ENCODE assay signal across 8 cellular contexts in genomic region chr12:108696111-108696995, GRCh38. TPM values are rescaled to one million over a fixed set of nuclear protein-coding genes. Genes with fewer than 3 reads are reported as not detected.
A peak's percentile ranks its signal among the peaks of the same experiment; 100 is the strongest.
DNase-seq lines count a peak whose midpoint lies in the region; TF ChIP-seq lines count a peak whose summit lies in the region.

No MANE protein-coding gene starts in this region.

- intact Hi-C loops in mammary epithelial cell (cut with micrococcal nuclease): loop anchor here (1.0 kb wide), 3 partner anchors 28 to 35 kb away; partner anchors contain the start of gene CORO1C

- H2AFZ ChIP-seq in mammary epithelial cell (ENCODE audit: low read depth, low read length) (no peak overlapping the region), osteoblast (ENCODE audit: low read length) (no peak overlapping the region)

- CTCF ChIA-PET in mammary epithelial cell (lab: Charles Lee; ENCODE audit: low non-redundant PET): interaction anchor here (0.6 kb wide), 1 partner anchor 38 kb away, joined by 13 read pairs; no protein-coding TSS in a partner anchor

- peaks cover 22% of the 10 kb centered on the region for H3K36me3 ChIP-seq in mammary epithelial cell (ENCODE audit: insufficient read depth, low read length)
- H3K36me3 ChIP-seq in osteoblast (ENCODE audit: insufficient read depth, low read length): peaks cover 58% of the 10 kb centered on the region
- no peaks in the 10 kb centered on the region for H3K36me3 ChIP-seq in effector memory CD4-positive, alpha-beta T cell (ENCODE audit: control insufficient read depth, insufficient read depth, low read length)

- H3K4me3 ChIP-seq in mammary epithelial cell (replicated peaks in 1 of 3; ENCODE audit: insufficient read depth in 1 of 3, low read depth in 2 of 3, low read length in 3 of 3) (peak overlapping the region in 2 of 3 experiments; percentile 22 to 34), osteoblast (ENCODE audit: insufficient read depth, low read length) (peak overlapping the region; percentile 26)
- no peak overlapping the region for H3K4me3 ChIP-seq in effector memory CD4-positive, alpha-beta T cell (ENCODE audit: insufficient read depth, low read depth, low read length, poor library complexity, severe bottlenecking)

- H3K27me3 ChIP-seq in mammary epithelial cell (ENCODE audit: insufficient read depth, low read length) (no peaks in the 10 kb centered on the region), osteoblast (ENCODE audit: insufficient read depth, low read length) (no peaks in the 10 kb centered on the region)
- H3K27me3 ChIP-seq in effector memory CD4-positive, alpha-beta T cell (replicated peaks; ENCODE audit: control insufficient read depth, insufficient read depth, low read length, poor library complexity, severe bottlenecking): no peaks in the 10 kb centered on the region

- TF ChIP-seq CTCF in mammary epithelial cell (conservative IDR thresholded peaks at IDR 0.05 in 1 of 2, IDR thresholded peaks at IDR 0.05 in 1 of 2; ENCODE audit: extremely low read depth in 1 of 2, insufficient read depth in 1 of 2, low read depth in 1 of 2, low read length in 2 of 2) (no peak), osteoblast (IDR thresholded peaks at IDR 0.05; ENCODE audit: extremely low read depth, low read depth, low read length) (no peak)

- H4K20me1 ChIP-seq in mammary epithelial cell (ENCODE audit: insufficient read depth, low read length) (no peaks in the 10 kb centered on the region), osteoblast (ENCODE audit: insufficient read depth, low read length) (peaks cover 3% of the 10 kb centered on the region)

- H3K4me2 ChIP-seq in mammary epithelial cell (ENCODE audit: insufficient read depth, low read depth, low read length) (peak overlapping the region; percentile 77), osteoblast (ENCODE audit: insufficient read depth, low read length) (peak overlapping the region; percentile 65)

- DNase-seq in COLO829 (ENCODE audit: low spot score) (peak; percentile 76), NCI-H187 (lab: John Stamatoyannopoulos, UW) (peak; percentile 87 to 92), mammary epithelial cell (peak; percentile 100), osteoblast (ENCODE audit: insufficient read length, low spot score, missing footprints) (peak; percentile 92), amygdala (lab: John Stamatoyannopoulos, UW) (no peak), HuH-7 (ENCODE audit: low spot score) (no peak)
- no peak for DNase-seq in NK-92 treated with Interleukin-12 subunit alpha and Interleukin-12 subunit beta, amount 100 ng/mL, for 24 hours (lab: John Stamatoyannopoulos, UW)
- DNase-seq in effector memory CD4-positive, alpha-beta T cell: no peak

- dilution Hi-C loops in mammary epithelial cell (cut with HindIII; ENCODE audit: low sequenced_read_pairs): no loop called here

- H3K4me1 ChIP-seq in mammary epithelial cell (ENCODE audit: insufficient read depth, low read length) (peaks cover 63% of the 10 kb centered on the region), osteoblast (ENCODE audit: insufficient read depth, low read length) (peaks cover 71% of the 10 kb centered on the region)
- peaks cover 8% of the 10 kb centered on the region for H3K4me1 ChIP-seq in effector memory CD4-positive, alpha-beta T cell (ENCODE audit: control insufficient read depth, insufficient read depth, low read length, poor library complexity, severe bottlenecking)

- in situ Hi-C loops in mammary epithelial cell (cut with MboI; ENCODE audit: low sequenced_read_pairs in 2 of 2): no loop called here

- peaks cover 72% of the 10 kb centered on the region for H3K79me2 ChIP-seq in mammary epithelial cell (ENCODE audit: insufficient read depth, low read length)
- H3K79me2 ChIP-seq in osteoblast (ENCODE audit: insufficient read depth, low read length): peaks cover 91% of the 10 kb centered on the region

- H3K9ac ChIP-seq in mammary epithelial cell (ENCODE audit: insufficient read depth, low read length): peak overlapping the region; percentile 91

- BruUV-seq in mammary epithelial cell (replicated peaks; lab: Mats Ljungman, UMichigan): no TSS peak

- H3K27ac ChIP-seq in mammary epithelial cell (ENCODE audit: insufficient read depth, low read depth, low read length) (peak overlapping the region; percentile 99), osteoblast (ENCODE audit: low read depth, low read length) (peak overlapping the region; percentile 98)
- no peak overlapping the region for H3K27ac ChIP-seq in effector memory CD4-positive, alpha-beta T cell (ENCODE audit: insufficient read depth, low read length, poor library complexity, severe bottlenecking)

- 2% methylated on average over 7 of the region's 9 CpGs for WGBS in mammary epithelial cell (ENCODE audit: low coverage, missing lambda C conversion rate)

- H3K9me3 ChIP-seq in mammary epithelial cell (replicated peaks; ENCODE audit: insufficient read depth, low read length) (no peaks in the 10 kb centered on the region), osteoblast (ENCODE audit: low read depth, low read length) (no peaks in the 10 kb centered on the region)
- H3K9me3 ChIP-seq in effector memory CD4-positive, alpha-beta T cell (ENCODE audit: control insufficient read depth, low read length): no peaks in the 10 kb centered on the region

RNA-seq across cellular contexts. Expression of gene CORO1C, which starts 35.0 kb away (rescaled TPM):
- total RNA-seq in mammary epithelial cell: 100 to 1,000 TPM; 173 to 245 TPM
- 188 TPM for polyA plus RNA-seq in mammary epithelial cell
- polyA minus RNA-seq in mammary epithelial cell: 790 TPM
- total RNA-seq in osteoblast: 228 and 261 TPM in 2 replicates

Comparison
In these comparisons a context has a peak if more than half of its experiments do, and no peak if none do; other contexts are left out.
1. DNase-seq: peak in COLO829 (single experiment), NCI-H187 (2 of 2), mammary epithelial cell (single experiment) and osteoblast (single experiment); none in amygdala (0 of 56), NK-92 treated with Interleukin-12 subunit alpha and Interleukin-12 subunit beta, amount 100 ng/mL, for 24 hours (single experiment), effector memory CD4-positive, alpha-beta T cell (0 of 3) and HuH-7 (single experiment).